ENCODE assay signal across 8 cellular contexts in genomic region chr4:110508827-110509446, GRCh38. TPM values are rescaled to one million over a fixed set of nuclear protein-coding genes. Genes with fewer than 3 reads are reported as not detected.
DNase-seq lines count a peak whose midpoint lies in the region; ATAC-seq and TF ChIP-seq lines count a peak whose summit lies in the region.

No MANE protein-coding gene starts in this region.

- in situ Hi-C loops in mammary epithelial cell (cut with MboI; ENCODE audit: low sequenced_read_pairs in 2 of 2), result loop anchor here (25.0 kb wide), 3 partner anchors 197 to 1072 kb away; partner anchors contain the start of gene SEC24B (in 1 of the 2)

- no peak for ATAC-seq in HG03280 (IDR thresholded peaks at IDR 0.05; ENCODE audit: unreplicated experiment)

- H3K9ac ChIP-seq in Loucy (ENCODE audit: low read depth, low read length, poor library complexity, severe bottlenecking) (no peak overlapping the region), mammary epithelial cell (ENCODE audit: insufficient read depth, low read length) (no peak overlapping the region)

- intact Hi-C loops in mammary epithelial cell (cut with micrococcal nuclease), result loop anchor here (1.0 kb wide), 1 partner anchor 504 kb away; no protein-coding TSS in a partner anchor

- H3K79me2 ChIP-seq in Loucy (ENCODE audit: insufficient read depth, low read length) (no peaks in the 10 kb centered on the region), mammary epithelial cell (ENCODE audit: insufficient read depth, low read length) (no peaks in the 10 kb centered on the region)

- H2AFZ ChIP-seq in Loucy (ENCODE audit: low read length), result no peak overlapping the region
- H2AFZ ChIP-seq in mammary epithelial cell (ENCODE audit: low read depth, low read length), result no peak overlapping the region

- no peak for TF ChIP-seq POLR2A in tibial nerve (IDR thresholded peaks at IDR 0.05)

- H3K27ac ChIP-seq in mammary epithelial cell (ENCODE audit: insufficient read depth, low read depth, low read length), result no peak overlapping the region
- H3K27ac ChIP-seq in tibial nerve, result no peak overlapping the region

- dilution Hi-C loops in mammary epithelial cell (cut with HindIII; ENCODE audit: low sequenced_read_pairs), result no loop called here

- CTCF ChIA-PET in mammary epithelial cell (lab: Charles Lee; ENCODE audit: low non-redundant PET), result interaction anchor here (0.6 kb wide), 3 partner anchors 67 to 993 kb away, joined by 3 read pairs; no protein-coding TSS in a partner anchor

- no peaks in the 10 kb centered on the region for H3F3A ChIP-seq in Loucy (ENCODE audit: low read depth)

- 55% methylated on average over 2 of the region's 2 CpGs for WGBS in mammary epithelial cell (ENCODE audit: low coverage, missing lambda C conversion rate)
- 81 to 86% methylated on average over 2 of the region's 2 CpGs for WGBS in tibial nerve, 2 donors

- H3K9me2 ChIP-seq in Loucy (replicated peaks; ENCODE audit: low read depth, low read length), result no peaks in the 10 kb centered on the region

- DNase-seq in GM12864 (ENCODE audit: low read depth), result no peak
- DNase-seq in mammary epithelial cell, result peak; percentile 8
- DNase-seq in myocyte (ENCODE audit: low read depth), result peak; percentile 62
- no peak for DNase-seq in stimulated activated CD4-positive, alpha-beta T cell treated with anti-CD3 and anti-CD28 coated beads, Interleukin-1b, Interleukin-23, amount 100 ng/mL, for 48 hours
- no peak for DNase-seq in tibial nerve (ENCODE audit: low spot score in 2 of 2)
- no peak for DNase-seq in amygdala (lab: John Stamatoyannopoulos, UW)

- H3K9me3 ChIP-seq in Loucy (ENCODE audit: insufficient read depth, low read depth, low read length) (no peaks in the 10 kb centered on the region), mammary epithelial cell (replicated peaks; ENCODE audit: insufficient read depth, low read length) (no peaks in the 10 kb centered on the region), tibial nerve (no peaks in the 10 kb centered on the region)

- H3K27me3 ChIP-seq in Loucy (ENCODE audit: insufficient read depth, low read length, poor library complexity, severe bottlenecking), result no peaks in the 10 kb centered on the region
- H3K27me3 ChIP-seq in mammary epithelial cell (ENCODE audit: insufficient read depth, low read length), result peaks cover 5% of the 10 kb centered on the region
- no peaks in the 10 kb centered on the region for H3K27me3 ChIP-seq in tibial nerve

- no peak for TF ChIP-seq EP300 in tibial nerve (IDR thresholded peaks at IDR 0.05)

- H3K4me1 ChIP-seq in Loucy (ENCODE audit: insufficient read depth, low read length, poor library complexity, severe bottlenecking), result peaks cover 6% of the 10 kb centered on the region
- no peaks in the 10 kb centered on the region for H3K4me1 ChIP-seq in mammary epithelial cell (ENCODE audit: insufficient read depth, low read length)
- H3K4me1 ChIP-seq in tibial nerve, result peaks cover 0 to 4% (median 0%) of the 10 kb centered on the region in 4 donors

- BruUV-seq in mammary epithelial cell (replicated peaks; lab: Mats Ljungman, UMichigan), result no TSS peak

- H3K36me3 ChIP-seq in Loucy (ENCODE audit: insufficient read depth, low read length) (no peaks in the 10 kb centered on the region), mammary epithelial cell (ENCODE audit: insufficient read depth, low read length) (no peaks in the 10 kb centered on the region), tibial nerve (no peaks in the 10 kb centered on the region)

- H3K4me3 ChIP-seq in GM12864 (ENCODE audit: low read depth, low read length), result no peak overlapping the region
- no peak overlapping the region for H3K4me3 ChIP-seq in Loucy (ENCODE audit: low read length, poor library complexity, severe bottlenecking)
- H3K4me3 ChIP-seq in mammary epithelial cell (replicated peaks in 1 of 3; ENCODE audit: insufficient read depth in 1 of 3, low read depth in 2 of 3, low read length in 3 of 3), result no peak overlapping the region
- H3K4me3 ChIP-seq in tibial nerve, result no peak overlapping the region

- H4K20me1 ChIP-seq in Loucy (ENCODE audit: insufficient read depth, low read length, poor library complexity, severe bottlenecking) (no peaks in the 10 kb centered on the region), mammary epithelial cell (ENCODE audit: insufficient read depth, low read length) (no peaks in the 10 kb centered on the region)

- H3K4me2 ChIP-seq in Loucy (ENCODE audit: low read depth, low read length, poor library complexity, severe bottlenecking) (no peak overlapping the region), mammary epithelial cell (ENCODE audit: insufficient read depth, low read depth, low read length) (no peak overlapping the region)

- TF ChIP-seq CTCF in GM12864 (IDR thresholded peaks at IDR 0.05; ENCODE audit: low read depth, low read length, missing control alignments) (peak; percentile 25), Loucy (conservative IDR thresholded peaks at IDR 0.05; ENCODE audit: low read length) (peak; percentile 67), mammary epithelial cell (conservative IDR thresholded peaks at IDR 0.05 in 1 of 2, IDR thresholded peaks at IDR 0.05 in 1 of 2; ENCODE audit: extremely low read depth in 1 of 2, insufficient read depth in 1 of 2, low read depth in 1 of 2, low read length in 2 of 2) (peak; percentile 14 to 50), tibial nerve (IDR thresholded peaks at IDR 0.05) (no peak)

RNA-seq across cellular contexts. Expression of gene ENPEP, which starts 33.0 kb away (rescaled TPM):
- not detected for total RNA-seq in mammary epithelial cell
- not detected for polyA plus RNA-seq in mammary epithelial cell
- polyA minus RNA-seq in mammary epithelial cell, result not detected
- 1.4 and 3.1 TPM in 2 replicates for total RNA-seq in myocyte
- polyA plus RNA-seq in myocyte (2012), result 0.10 TPM
- total RNA-seq in tibial nerve, result 1 to 10 TPM; 3.7 to 6.3 (median 4.2) TPM

Comparison
In these comparisons a context has a peak if more than half of its experiments do, and no peak if none do; other contexts are left out.
1. DNase-seq: peak in mammary epithelial cell (single experiment) and myocyte (single experiment); none in GM12864 (single experiment), stimulated activated CD4-positive, alpha-beta T cell treated with anti-CD3 and anti-CD28 coated beads, Interleukin-1b, Interleukin-23, amount 100 ng/mL, for 48 hours (single experiment), tibial nerve (0 of 2) and amygdala (0 of 56).
2. CTCF ChIP-seq: peak in GM12864 (single experiment), Loucy (single experiment) and mammary epithelial cell (2 of 2); none in tibial nerve (0 of 5).